In the genomic region with DNA sequence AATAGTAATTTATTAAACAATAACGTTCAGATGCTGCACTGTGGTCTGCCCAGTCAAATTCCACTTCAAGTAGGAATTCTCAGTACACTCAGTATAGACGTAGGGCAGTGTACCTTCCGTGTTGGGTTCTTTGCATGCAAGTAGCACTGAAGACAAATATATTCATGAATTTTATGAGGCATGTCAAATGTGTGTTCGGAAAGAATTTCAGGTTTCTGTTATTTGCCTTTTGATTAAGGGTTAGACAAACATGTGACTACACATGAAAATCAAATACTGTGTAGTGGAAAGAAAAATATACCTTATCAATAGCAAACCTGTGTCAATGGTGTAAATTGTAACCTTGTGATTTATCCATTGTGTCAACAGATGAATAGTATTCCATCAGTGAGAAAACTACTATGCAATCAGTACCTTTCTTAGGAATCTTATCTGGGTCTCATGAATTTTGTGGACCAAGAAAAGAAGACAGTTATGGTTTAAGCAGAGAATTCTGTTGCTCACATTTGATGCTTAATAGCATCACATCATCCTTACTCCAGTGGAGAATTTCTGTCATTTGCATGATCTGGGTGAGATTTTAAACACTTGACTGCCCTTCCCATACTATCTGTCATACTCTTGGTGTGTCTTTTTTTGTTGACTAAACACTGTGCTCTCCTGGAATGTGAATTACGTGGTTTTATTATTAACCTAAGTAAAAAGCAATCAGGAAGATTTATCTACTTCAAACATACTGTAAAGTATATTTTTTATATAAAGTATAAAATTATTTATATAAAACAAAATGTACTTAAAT, we compare ENCODE assay signal across 2 cellular contexts.
TF ChIP-seq lines count a peak whose summit lies in the region.

No MANE protein-coding gene starts in this region.

TF ChIP-seq in HEK293, 187 proteins besides CTCF, POLR2A, EP300 and RAD21 (continued from another document):
- TF ChIP-seq ZNF155 (tag by site-specific recombination; IDR thresholded peaks at IDR 0.05) (no peak), FEZF1 (tag by site-specific recombination; IDR thresholded peaks at IDR 0.05) (peak; percentile 38), ZNF211 (tag by site-specific recombination; IDR thresholded peaks at IDR 0.05; ENCODE audit: low read depth) (no peak)

TF ChIP-seq in H1, 55 proteins besides CTCF, POLR2A, EP300 and RAD21 (continued from another document):
- TF ChIP-seq, protein P1, sequence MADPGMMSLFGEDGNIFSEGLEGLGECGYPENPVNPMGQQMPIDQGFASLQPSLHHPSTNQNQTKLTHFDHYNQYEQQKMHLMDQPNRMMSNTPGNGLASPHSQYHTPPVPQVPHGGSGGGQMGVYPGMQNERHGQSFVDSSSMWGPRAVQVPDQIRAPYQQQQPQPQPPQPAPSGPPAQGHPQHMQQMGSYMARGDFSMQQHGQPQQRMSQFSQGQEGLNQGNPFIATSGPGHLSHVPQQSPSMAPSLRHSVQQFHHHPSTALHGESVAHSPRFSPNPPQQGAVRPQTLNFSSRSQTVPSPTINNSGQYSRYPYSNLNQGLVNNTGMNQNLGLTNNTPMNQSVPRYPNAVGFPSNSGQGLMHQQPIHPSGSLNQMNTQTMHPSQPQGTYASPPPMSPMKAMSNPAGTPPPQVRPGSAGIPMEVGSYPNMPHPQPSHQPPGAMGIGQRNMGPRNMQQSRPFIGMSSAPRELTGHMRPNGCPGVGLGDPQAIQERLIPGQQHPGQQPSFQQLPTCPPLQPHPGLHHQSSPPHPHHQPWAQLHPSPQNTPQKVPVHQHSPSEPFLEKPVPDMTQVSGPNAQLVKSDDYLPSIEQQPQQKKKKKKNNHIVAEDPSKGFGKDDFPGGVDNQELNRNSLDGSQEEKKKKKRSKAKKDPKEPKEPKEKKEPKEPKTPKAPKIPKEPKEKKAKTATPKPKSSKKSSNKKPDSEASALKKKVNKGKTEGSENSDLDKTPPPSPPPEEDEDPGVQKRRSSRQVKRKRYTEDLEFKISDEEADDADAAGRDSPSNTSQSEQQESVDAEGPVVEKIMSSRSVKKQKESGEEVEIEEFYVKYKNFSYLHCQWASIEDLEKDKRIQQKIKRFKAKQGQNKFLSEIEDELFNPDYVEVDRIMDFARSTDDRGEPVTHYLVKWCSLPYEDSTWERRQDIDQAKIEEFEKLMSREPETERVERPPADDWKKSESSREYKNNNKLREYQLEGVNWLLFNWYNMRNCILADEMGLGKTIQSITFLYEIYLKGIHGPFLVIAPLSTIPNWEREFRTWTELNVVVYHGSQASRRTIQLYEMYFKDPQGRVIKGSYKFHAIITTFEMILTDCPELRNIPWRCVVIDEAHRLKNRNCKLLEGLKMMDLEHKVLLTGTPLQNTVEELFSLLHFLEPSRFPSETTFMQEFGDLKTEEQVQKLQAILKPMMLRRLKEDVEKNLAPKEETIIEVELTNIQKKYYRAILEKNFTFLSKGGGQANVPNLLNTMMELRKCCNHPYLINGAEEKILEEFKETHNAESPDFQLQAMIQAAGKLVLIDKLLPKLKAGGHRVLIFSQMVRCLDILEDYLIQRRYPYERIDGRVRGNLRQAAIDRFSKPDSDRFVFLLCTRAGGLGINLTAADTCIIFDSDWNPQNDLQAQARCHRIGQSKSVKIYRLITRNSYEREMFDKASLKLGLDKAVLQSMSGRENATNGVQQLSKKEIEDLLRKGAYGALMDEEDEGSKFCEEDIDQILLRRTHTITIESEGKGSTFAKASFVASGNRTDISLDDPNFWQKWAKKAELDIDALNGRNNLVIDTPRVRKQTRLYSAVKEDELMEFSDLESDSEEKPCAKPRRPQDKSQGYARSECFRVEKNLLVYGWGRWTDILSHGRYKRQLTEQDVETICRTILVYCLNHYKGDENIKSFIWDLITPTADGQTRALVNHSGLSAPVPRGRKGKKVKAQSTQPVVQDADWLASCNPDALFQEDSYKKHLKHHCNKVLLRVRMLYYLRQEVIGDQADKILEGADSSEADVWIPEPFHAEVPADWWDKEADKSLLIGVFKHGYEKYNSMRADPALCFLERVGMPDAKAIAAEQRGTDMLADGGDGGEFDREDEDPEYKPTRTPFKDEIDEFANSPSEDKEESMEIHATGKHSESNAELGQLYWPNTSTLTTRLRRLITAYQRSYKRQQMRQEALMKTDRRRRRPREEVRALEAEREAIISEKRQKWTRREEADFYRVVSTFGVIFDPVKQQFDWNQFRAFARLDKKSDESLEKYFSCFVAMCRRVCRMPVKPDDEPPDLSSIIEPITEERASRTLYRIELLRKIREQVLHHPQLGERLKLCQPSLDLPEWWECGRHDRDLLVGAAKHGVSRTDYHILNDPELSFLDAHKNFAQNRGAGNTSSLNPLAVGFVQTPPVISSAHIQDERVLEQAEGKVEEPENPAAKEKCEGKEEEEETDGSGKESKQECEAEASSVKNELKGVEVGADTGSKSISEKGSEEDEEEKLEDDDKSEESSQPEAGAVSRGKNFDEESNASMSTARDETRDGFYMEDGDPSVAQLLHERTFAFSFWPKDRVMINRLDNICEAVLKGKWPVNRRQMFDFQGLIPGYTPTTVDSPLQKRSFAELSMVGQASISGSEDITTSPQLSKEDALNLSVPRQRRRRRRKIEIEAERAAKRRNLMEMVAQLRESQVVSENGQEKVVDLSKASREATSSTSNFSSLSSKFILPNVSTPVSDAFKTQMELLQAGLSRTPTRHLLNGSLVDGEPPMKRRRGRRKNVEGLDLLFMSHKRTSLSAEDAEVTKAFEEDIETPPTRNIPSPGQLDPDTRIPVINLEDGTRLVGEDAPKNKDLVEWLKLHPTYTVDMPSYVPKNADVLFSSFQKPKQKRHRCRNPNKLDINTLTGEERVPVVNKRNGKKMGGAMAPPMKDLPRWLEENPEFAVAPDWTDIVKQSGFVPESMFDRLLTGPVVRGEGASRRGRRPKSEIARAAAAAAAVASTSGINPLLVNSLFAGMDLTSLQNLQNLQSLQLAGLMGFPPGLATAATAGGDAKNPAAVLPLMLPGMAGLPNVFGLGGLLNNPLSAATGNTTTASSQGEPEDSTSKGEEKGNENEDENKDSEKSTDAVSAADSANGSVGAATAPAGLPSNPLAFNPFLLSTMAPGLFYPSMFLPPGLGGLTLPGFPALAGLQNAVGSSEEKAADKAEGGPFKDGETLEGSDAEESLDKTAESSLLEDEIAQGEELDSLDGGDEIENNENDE (IDR thresholded peaks at IDR 0.05; ENCODE audit: insufficient replicate concordance, low read length), result no peak
- no peak for TF ChIP-seq CHD1 (IDR thresholded peaks at IDR 0.05; ENCODE audit: low read depth, low read length)
- TF ChIP-seq EZH2 (IDR thresholded peaks at IDR 0.05; ENCODE audit: low read depth, low read length, severe bottlenecking), result no peak
- TF ChIP-seq TAF1 (IDR thresholded peaks at IDR 0.05; ENCODE audit: low read depth, low read length), result no peak
- TF ChIP-seq TEAD4 (IDR thresholded peaks at IDR 0.05; ENCODE audit: low read depth, low read length), result no peak
